9 cellular contexts compared by ENCODE assay signal in genomic region chr4:7066493-7066892, GRCh38. TPM values are rescaled to one million over a fixed set of nuclear protein-coding genes. Genes with fewer than 3 reads are reported as not detected.
DNase-seq lines count a peak whose midpoint lies in the region; ATAC-seq and TF ChIP-seq lines count a peak whose summit lies in the region.
"Had no signal": no experiment of that assay in that cellular context is flagged by ENCODE, and none has a peak within 500 bp of the region (broad histone marks: within the 10 kb centered on the region; RNA-seq: fewer than 3 reads in every experiment).

No MANE protein-coding gene starts in this region.

- ATAC-seq in activated CD4-positive, alpha-beta T cell treated with anti-CD3 and anti-CD28 coated beads for 36 hours = no peak
- ATAC-seq in HG03196 (IDR thresholded peaks at IDR 0.05; ENCODE audit: unreplicated experiment) (no peak), HG02798 (IDR thresholded peaks at IDR 0.05; ENCODE audit: poor library complexity, unreplicated experiment) (no peak)

- peaks cover 43% of the 10 kb centered on the region for H3K4me1 Mint-ChIP-seq in activated CD4-positive, alpha-beta T cell treated with anti-CD3 and anti-CD28 coated beads for 36 hours
- H3K4me1 Mint-ChIP-seq in glutamatergic neuron (ENCODE audit: low read depth, unreplicated experiment) = peaks cover 7% of the 10 kb centered on the region

- no peaks in the 10 kb centered on the region for H3K9me3 ChIP-seq in smooth muscle cell (replicated peaks; ENCODE audit: low read depth)

- no peaks in the 10 kb centered on the region for H3K27me3 ChIP-seq in smooth muscle cell (ENCODE audit: low read depth)

- CTCF ChIA-PET in activated CD4-positive, alpha-beta T cell treated with anti-CD3 and anti-CD28 coated beads for 36 hours (lab: Charles Lee) = interaction anchor here (0.9 to 10.3 kb wide), 7 partner anchors 10 to 83 kb away, joined by 3 to 126 read pairs (median 3); partner anchors contain the start of gene TADA2B
- CTCF ChIA-PET in RWPE1 (lab: Yijun Ruan, JAX) = interaction anchor here (0.6 to 1.1 kb wide), 3 partner anchors 10 to 137 kb away, joined by 3 to 4 read pairs (median 4); no protein-coding TSS in a partner anchor

- peaks cover 17% of the 10 kb centered on the region for H3K4me1 ChIP-seq in smooth muscle cell (ENCODE audit: low read depth)

- H3F3A ChIP-seq in smooth muscle cell (ENCODE audit: low read depth) = no peaks in the 10 kb centered on the region

- peak overlapping the region; percentile 92 for H3K27ac Mint-ChIP-seq in activated CD4-positive, alpha-beta T cell treated with anti-CD3 and anti-CD28 coated beads for 36 hours
- H3K27ac Mint-ChIP-seq in glutamatergic neuron (ENCODE audit: unreplicated experiment) = no peak overlapping the region

- H3K27ac ChIP-seq in smooth muscle cell (ENCODE audit: low read depth) (no peak overlapping the region), RWPE1 (no peak overlapping the region)

- H3K4me3 ChIP-seq in WI38 (ENCODE audit: low read depth, low read length) (peak overlapping the region; percentile 89), smooth muscle cell (peak overlapping the region; percentile 76)

- peaks cover under 1% of the 10 kb centered on the region for H3K27me3 Mint-ChIP-seq in activated CD4-positive, alpha-beta T cell treated with anti-CD3 and anti-CD28 coated beads for 36 hours
- H3K27me3 Mint-ChIP-seq in glutamatergic neuron (ENCODE audit: unreplicated experiment) = peaks cover 6% of the 10 kb centered on the region

- peaks cover 50% of the 10 kb centered on the region for H3K36me3 Mint-ChIP-seq in activated CD4-positive, alpha-beta T cell treated with anti-CD3 and anti-CD28 coated beads for 36 hours (ENCODE audit: low read depth)
- H3K36me3 Mint-ChIP-seq in glutamatergic neuron (ENCODE audit: unreplicated experiment) = peaks cover 4% of the 10 kb centered on the region

- H4K20me1 ChIP-seq in smooth muscle cell (ENCODE audit: low read depth) = peaks cover 37% of the 10 kb centered on the region

- no peaks in the 10 kb centered on the region for H3K9me3 Mint-ChIP-seq in activated CD4-positive, alpha-beta T cell treated with anti-CD3 and anti-CD28 coated beads for 36 hours (ENCODE audit: low read depth)
- peaks cover 7% of the 10 kb centered on the region for H3K9me3 Mint-ChIP-seq in glutamatergic neuron (ENCODE audit: unreplicated experiment)

- peaks cover 34% of the 10 kb centered on the region for H3K79me2 ChIP-seq in smooth muscle cell (ENCODE audit: low read depth)

- intact Hi-C loops in activated CD4-positive, alpha-beta T cell treated with anti-CD3 and anti-CD28 coated beads for 36 hours (cut with DNase I, micrococcal nuclease) = loop anchor here in 1 of 2 experiments (5.0 kb wide), 1 partner anchor 1376 kb away; the partner anchor contains the start of genes ACOX3 and TRMT44

- peak overlapping the region; percentile 94 for H3K4me2 ChIP-seq in smooth muscle cell

- peak overlapping the region; percentile 94 for H3K4me3 Mint-ChIP-seq in activated CD4-positive, alpha-beta T cell treated with anti-CD3 and anti-CD28 coated beads for 36 hours
- peak overlapping the region; percentile 86 for H3K4me3 Mint-ChIP-seq in glutamatergic neuron (ENCODE audit: unreplicated experiment)

- POLR2A ChIA-PET in activated CD4-positive, alpha-beta T cell treated with anti-CD3 and anti-CD28 coated beads for 36 hours (lab: Charles Lee) = interaction anchor here (0.6 to 1.7 kb wide), 2 partner anchors 9 to 12 kb away, joined by 5 to 6 read pairs; no protein-coding TSS in a partner anchor
- POLR2A ChIA-PET in RWPE1 (lab: Yijun Ruan, JAX; ENCODE audit: low non-redundant PET) = interaction anchor here (0.7 kb wide), 1 partner anchor 49 kb away, joined by 5 read pairs; no protein-coding TSS in a partner anchor

- TF ChIP-seq CTCF in WI38 (IDR thresholded peaks at IDR 0.05; ENCODE audit: low read depth, low read length) = no peak
- TF ChIP-seq CTCF in glutamatergic neuron (IDR thresholded peaks at IDR 0.05; ENCODE audit: partially characterized antibody, unreplicated experiment) = no peak
- no peak for TF ChIP-seq CTCF in smooth muscle cell (IDR thresholded peaks at IDR 0.05; ENCODE audit: borderline replicate concordance, insufficient read depth, poor library complexity, severe bottlenecking)
- no peak for TF ChIP-seq CTCF in RWPE1 (conservative IDR thresholded peaks at IDR 0.05; ENCODE audit: low read depth)

- H3K9ac ChIP-seq in smooth muscle cell (ENCODE audit: low read depth) = no peak overlapping the region

- no peak overlapping the region for H2AFZ ChIP-seq in smooth muscle cell (ENCODE audit: low read depth)

- DNase-seq in activated CD4-positive, alpha-beta T cell treated with anti-CD3 and anti-CD28 coated beads for 36 hours = no peak
- no peak for DNase-seq in activated CD4-positive, alpha-beta T cell treated with anti-CD3 and anti-CD28 coated beads for 1 hour
- no peak for DNase-seq in glutamatergic neuron
- no peak for DNase-seq in smooth muscle cell (lab: John Stamatoyannopoulos, UW; ENCODE audit: unreplicated experiment)
- no peak for DNase-seq in RWPE1 (ENCODE audit: low spot score)
- DNase-seq: NCI-H1105 treated with DMSO at 0.1 percent for 48 hours had no signal

- H3K36me3 ChIP-seq in smooth muscle cell (ENCODE audit: low read depth) = peaks cover 7% of the 10 kb centered on the region

- WGBS in smooth muscle cell (ENCODE audit: low lambda C conversion rate) = 99% methylated on average over 4 of the region's 4 CpGs

RNA-seq across cellular contexts. Expression of gene GRPEL1, which starts 1.4 kb away (rescaled TPM):
- 10 to 100 TPM; 81.0 to 93.0 TPM for total RNA-seq in activated CD4-positive, alpha-beta T cell treated with anti-CD3 and anti-CD28 coated beads for 36 hours
- total RNA-seq in glutamatergic neuron (ENCODE audit: unreplicated experiment) = 14.0 TPM
- 18.6 and 26.0 TPM in 2 replicates for total RNA-seq in smooth muscle cell
- polyA plus RNA-seq in smooth muscle cell = 40.6 and 48.2 TPM in 2 replicates

RNA-seq across cellular contexts. Expression of gene TADA2B, which starts 23.3 kb away (rescaled TPM):
- total RNA-seq in activated CD4-positive, alpha-beta T cell treated with anti-CD3 and anti-CD28 coated beads for 36 hours = 10 to 100 TPM in 1 of 2 experiments, 1 to 10 TPM in 1; 9.0 to 10.6 TPM
- total RNA-seq in glutamatergic neuron (ENCODE audit: unreplicated experiment) = 14.3 TPM
- total RNA-seq in smooth muscle cell = 6.3 and 9.2 TPM in 2 replicates
- 9.1 and 9.9 TPM in 2 replicates for polyA plus RNA-seq in smooth muscle cell
